Comparison of ENCODE assay signal across 16 cellular contexts in genomic region chr7:48213226-48213625, GRCh38. TPM values are rescaled to one million over a fixed set of nuclear protein-coding genes. Genes with fewer than 3 reads are reported as not detected.
DNase-seq lines count a peak whose midpoint lies in the region; ATAC-seq and TF ChIP-seq lines count a peak whose summit lies in the region.
"Had no signal": no experiment of that assay in that cellular context is flagged by ENCODE, and none has a peak within 500 bp of the region (broad histone marks: within the 10 kb centered on the region; RNA-seq: fewer than 3 reads in every experiment).

No MANE protein-coding gene starts in this region.

- no peaks in the 10 kb centered on the region for H3F3A ChIP-seq in PC-3 (ENCODE audit: low read length, unreplicated experiment)

- DNase-seq in HCEC 1CT (peak; percentile 77), PC-3 (peak; percentile 82), choroid plexus epithelial cell (ENCODE audit: low read depth) (peak; percentile 28), osteoblast (ENCODE audit: insufficient read length, low spot score, missing footprints) (no peak), mesothelial cell of epicardium (ENCODE audit: low spot score in 2 of 2, unreplicated experiment in 2 of 2) (no peak), NCI-H1436 (lab: John Stamatoyannopoulos, UW) (no peak), nephron progenitor cell (no peak)
- DNase-seq: C1 segment of cervical spinal cord; CD4-positive, alpha-beta T cell; DMS153; DMS79 treated with DMSO at 0.1 percent for 48 hours; H7 had no signal

- POLR2A ChIA-PET in PC-3 (lab: Charles Lee; ENCODE audit: unreplicated experiment): interaction anchor here (0.6 kb wide), 2 partner anchors 223 to 581 kb away, joined by 3 to 13 read pairs; no protein-coding TSS in a partner anchor

- H4K20me1 ChIP-seq in PC-3 (ENCODE audit: low read length) (no peaks in the 10 kb centered on the region), osteoblast (ENCODE audit: insufficient read depth, low read length) (no peaks in the 10 kb centered on the region)

- H3K27me3 Mint-ChIP-seq in mesothelial cell of epicardium (ENCODE audit: low read depth) (no peaks in the 10 kb centered on the region), nephron progenitor cell (ENCODE audit: low read depth, poor library complexity) (peaks cover 8% of the 10 kb centered on the region)
- H3K27me3 Mint-ChIP-seq: IgD-negative memory B cell had no signal

- H3K4me3 Mint-ChIP-seq in mesothelial cell of epicardium (no peak overlapping the region), nephron progenitor cell (no peak overlapping the region)
- H3K4me3 Mint-ChIP-seq: B cell; CD4-positive, alpha-beta T cell; GM23338; IgD-negative memory B cell had no signal

- H3K4me1 ChIP-seq in PC-3 (ENCODE audit: insufficient read depth, low read length): peaks cover 26% of the 10 kb centered on the region
- H3K4me1 ChIP-seq in osteoblast (ENCODE audit: insufficient read depth, low read length): no peaks in the 10 kb centered on the region

- no TSS peak for BruUV-seq in PC-3 (replicated peaks; lab: Mats Ljungman, UMichigan)

- H3K9ac ChIP-seq in PC-3 (ENCODE audit: low read length): peak overlapping the region; percentile 31; the same call in 1 of the 2 replicates

- H3K9me2 ChIP-seq in PC-3 (replicated peaks; ENCODE audit: low read length): no peaks in the 10 kb centered on the region

- CTCF ChIA-PET in PC-3 (lab: Charles Lee): interaction anchor here (0.6 to 1.7 kb wide), 3 partner anchors 45 to 93 kb away, joined by 3 to 9 read pairs (median 4); no protein-coding TSS in a partner anchor

- no peaks in the 10 kb centered on the region for H3K9me3 ChIP-seq in PC-3 (ENCODE audit: low read length)
- H3K9me3 ChIP-seq in osteoblast (ENCODE audit: low read depth, low read length): no peaks in the 10 kb centered on the region

- H3K79me2 ChIP-seq in PC-3 (ENCODE audit: low read length) (no peaks in the 10 kb centered on the region), osteoblast (ENCODE audit: insufficient read depth, low read length) (no peaks in the 10 kb centered on the region)

- H3K27ac Mint-ChIP-seq in mesothelial cell of epicardium: no peak overlapping the region
- no peak overlapping the region for H3K27ac Mint-ChIP-seq in nephron progenitor cell
- H3K27ac Mint-ChIP-seq: B cell; CD4-positive, alpha-beta T cell; GM23338; IgD-negative memory B cell had no signal

- peaks cover 6% of the 10 kb centered on the region for H3K36me3 Mint-ChIP-seq in mesothelial cell of epicardium
- H3K36me3 Mint-ChIP-seq in nephron progenitor cell (ENCODE audit: low read depth): no peaks in the 10 kb centered on the region
- H3K36me3 Mint-ChIP-seq: IgD-negative memory B cell had no signal

- no peak overlapping the region for H3K4me3 ChIP-seq in PC-3 (ENCODE audit: low read length)
- no peak overlapping the region for H3K4me3 ChIP-seq in choroid plexus epithelial cell (ENCODE audit: low read depth, low read length)
- no peak overlapping the region for H3K4me3 ChIP-seq in osteoblast (ENCODE audit: insufficient read depth, low read length)
- H3K4me3 ChIP-seq: GM12878, GM23338 had no signal

- H2AFZ ChIP-seq in PC-3 (ENCODE audit: low read length) (no peak overlapping the region), osteoblast (ENCODE audit: low read length) (peak overlapping the region; percentile 39)
- H2AFZ ChIP-seq: GM23338 had no signal

- H3K27ac ChIP-seq in PC-3 (ENCODE audit: low read length) (peak overlapping the region; percentile 69), osteoblast (ENCODE audit: low read depth, low read length) (no peak overlapping the region)

- H3K4me2 ChIP-seq in PC-3 (ENCODE audit: low read length) (peak overlapping the region; percentile 44), osteoblast (ENCODE audit: insufficient read depth, low read length) (no peak overlapping the region)
- H3K4me2 ChIP-seq: GM23338 had no signal

- H3K27me3 ChIP-seq in PC-3 (ENCODE audit: low read length) (no peaks in the 10 kb centered on the region), osteoblast (ENCODE audit: insufficient read depth, low read length) (no peaks in the 10 kb centered on the region)

- TF ChIP-seq CTCF in PC-3 (conservative IDR thresholded peaks at IDR 0.05; ENCODE audit: low read depth, low read length): no peak
- TF ChIP-seq CTCF in choroid plexus epithelial cell (conservative IDR thresholded peaks at IDR 0.05; ENCODE audit: low read depth, low read length): no peak
- TF ChIP-seq CTCF in osteoblast (IDR thresholded peaks at IDR 0.05; ENCODE audit: extremely low read depth, low read depth, low read length): no peak
- no peak for TF ChIP-seq CTCF in mesothelial cell of epicardium (IDR thresholded peaks at IDR 0.05; ENCODE audit: unreplicated experiment)
- no peak for TF ChIP-seq CTCF in nephron progenitor cell (IDR thresholded peaks at IDR 0.05)

- peaks cover 48% of the 10 kb centered on the region for H3K9me3 Mint-ChIP-seq in mesothelial cell of epicardium
- peaks cover 32% of the 10 kb centered on the region for H3K9me3 Mint-ChIP-seq in nephron progenitor cell

- H3K4me1 Mint-ChIP-seq in mesothelial cell of epicardium (no peaks in the 10 kb centered on the region), nephron progenitor cell (no peaks in the 10 kb centered on the region)
- H3K4me1 Mint-ChIP-seq: B cell, IgD-negative memory B cell had no signal

- H3K36me3 ChIP-seq in PC-3 (ENCODE audit: low read depth, low read length) (no peaks in the 10 kb centered on the region), osteoblast (ENCODE audit: insufficient read depth, low read length) (no peaks in the 10 kb centered on the region)

- ATAC-seq in PC-3: peak; percentile 95
- ATAC-seq: GM12878, GM23338 had no signal

- intact Hi-C loops in PC-3 (cut with micrococcal nuclease): loop anchor here (1.0 to 2.0 kb wide), 5 partner anchors 37 to 86 kb away; no protein-coding TSS in a partner anchor

RNA-seq across cellular contexts. Expression of gene ABCA13, which starts 42.0 kb away (rescaled TPM):
- total RNA-seq in PC-3 (2014; rRNA removed): 1.8 and 2.1 TPM in 2 replicates
- 3.6 and 4.4 TPM in 2 replicates for total RNA-seq in osteoblast
- total RNA-seq in mesothelial cell of epicardium: 0.24 to 0.29 TPM (median 0.25 TPM) in 3 replicates
- total RNA-seq: B cell; CD4-positive, alpha-beta T cell; H7 had no signal

Comparison
In these comparisons a context has a peak if more than half of its experiments do, and no peak if none do; other contexts are left out.
1. DNase-seq: peak in HCEC 1CT (single experiment), PC-3 (single experiment) and choroid plexus epithelial cell (single experiment); none in osteoblast (single experiment), mesothelial cell of epicardium (0 of 2), NCI-H1436 (single experiment) and nephron progenitor cell (single experiment).